23 cellular contexts compared by ENCODE assay signal in the genomic region with DNA sequence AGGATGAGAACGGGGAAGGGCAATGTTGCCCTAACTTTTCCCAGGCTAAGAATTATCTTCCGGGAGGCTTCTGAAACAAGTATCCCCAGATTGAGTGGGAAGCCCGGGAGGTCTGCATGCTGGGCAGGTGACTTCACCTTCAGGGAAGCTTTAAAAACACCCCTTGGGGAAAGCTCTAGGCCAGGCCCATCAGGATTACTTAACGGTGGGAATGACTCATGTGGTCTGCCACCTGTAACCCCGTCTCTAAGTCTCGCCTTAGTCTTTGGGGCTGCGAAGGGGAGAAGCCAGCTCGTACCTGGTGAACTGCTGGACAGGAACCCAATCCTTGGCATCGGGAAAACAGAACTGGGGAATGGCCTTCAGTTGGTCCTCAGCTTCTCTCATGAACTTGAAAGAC.
"Had no signal": no experiment of that assay in that cellular context is flagged by ENCODE, and none has a peak within 500 bp of the region (broad histone marks: within the 10 kb centered on the region; RNA-seq: fewer than 3 reads in every experiment).

No MANE protein-coding gene starts in this region.

- H3K4me1 ChIP-seq: gastrocnemius medialis, left ventricle myocardium inferior, parathyroid adenoma, prostate gland, right lobe of liver, stomach, transverse colon had no signal

- H3K36me3 Mint-ChIP-seq: immature natural killer cell, naive B cell had no signal

- H3K9me3 Mint-ChIP-seq: dendritic cell treated with granulocyte-macrophage colony-stimulating factor and Interleukin-4, amounts not matched to agents 40 ng/mL and 50 ng/mL, for 4 days; effector memory CD8-positive, alpha-beta T cell; naive B cell; nephron had no signal

- H3K4me3 ChIP-seq: gastrocnemius medialis, left ventricle myocardium inferior, lung, prostate gland, right lobe of liver, stomach, thoracic aorta, transverse colon had no signal

- H3K9me3 ChIP-seq: gastrocnemius medialis, left ventricle myocardium inferior, prostate gland, right lobe of liver, stomach, thoracic aorta, transverse colon had no signal

- H3K27ac ChIP-seq: gastrocnemius medialis, left ventricle myocardium inferior, parathyroid adenoma, prostate gland, right lobe of liver, stomach, thoracic aorta, transverse colon had no signal

- H3K36me3 ChIP-seq: gastrocnemius medialis, prostate gland, right lobe of liver, thoracic aorta, transverse colon had no signal

- H3K4me1 Mint-ChIP-seq: immature natural killer cell, naive B cell had no signal

- H3K9ac ChIP-seq: parathyroid adenoma had no signal

- H3K4me3 Mint-ChIP-seq: dendritic cell treated with granulocyte-macrophage colony-stimulating factor and Interleukin-4, amounts not matched to agents 40 ng/mL and 50 ng/mL, for 4 days; effector memory CD8-positive, alpha-beta T cell; immature natural killer cell; naive B cell; nephron had no signal

- H3K27ac Mint-ChIP-seq: dendritic cell treated with granulocyte-macrophage colony-stimulating factor and Interleukin-4, amounts not matched to agents 40 ng/mL and 50 ng/mL, for 4 days; effector memory CD8-positive, alpha-beta T cell; immature natural killer cell; naive B cell; nephron had no signal

- H2AFZ ChIP-seq: parathyroid adenoma had no signal

- DNase-seq: cerebellar nuclear complex; effector memory CD8-positive, alpha-beta T cell; erythroblast; gastrocnemius medialis; glutamatergic neuron; immature natural killer cell; left cardiac atrium; left ventricle myocardium inferior; mesenchymal stem cell; naive B cell; retina; right lobe of liver; stimulated activated CD4-positive, alpha-beta T cell treated with anti-CD3 and anti-CD28 coated beads, Interleukin-2, amount 100 ng/mL, for 24 hours; stimulated activated naive CD4-positive, alpha-beta T cell; stomach; substantia nigra; transverse colon had no signal

- H3K27me3 ChIP-seq: gastrocnemius medialis, right lobe of liver, stomach, transverse colon had no signal

- H3K79me2 ChIP-seq: parathyroid adenoma had no signal
